ENCODE assay signal across 28 cellular contexts in the genomic region with DNA sequence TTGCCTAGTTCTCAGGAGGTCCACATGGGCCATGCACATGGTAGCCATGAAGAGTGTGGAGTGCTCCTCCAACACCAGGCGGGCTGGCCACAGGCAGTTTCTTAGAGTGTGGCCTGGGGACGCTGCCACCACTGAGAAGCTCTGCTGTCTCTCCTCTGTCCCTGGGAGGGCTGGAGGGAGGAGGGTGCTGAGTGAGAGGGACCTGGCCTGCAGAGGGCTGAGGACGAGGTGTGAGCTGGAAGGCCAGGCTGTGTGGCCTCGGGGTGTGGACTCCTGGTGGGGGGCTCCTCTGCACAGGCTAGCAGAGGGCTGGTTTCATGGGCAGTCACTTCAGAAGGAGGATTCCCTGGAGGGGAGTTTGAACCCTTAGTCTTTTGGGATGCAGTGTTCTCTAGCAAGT. TPM values are rescaled to one million over a fixed set of nuclear protein-coding genes. Genes with fewer than 3 reads are reported as not detected.
DNase-seq lines count a peak whose midpoint lies in the region; ATAC-seq, FAIRE-seq and TF ChIP-seq lines count a peak whose summit lies in the region.
"Had no signal": no experiment of that assay in that cellular context is flagged by ENCODE, and none has a peak within 500 bp of the region (broad histone marks: within the 10 kb centered on the region; RNA-seq: fewer than 3 reads in every experiment).

No MANE protein-coding gene starts in this region.

- intact Hi-C loops in endothelial cell of umbilical vein (cut with micrococcal nuclease): no loop called here
- intact Hi-C loops in posterior vena cava (cut with DNase I): no loop called here

- H3K9me3 Mint-ChIP-seq in H9 (no peaks in the 10 kb centered on the region), WTC11 (no peaks in the 10 kb centered on the region)
- H3K9me3 Mint-ChIP-seq in CD8-positive, alpha-beta memory T cell: no peaks in the 10 kb centered on the region
- H3K9me3 Mint-ChIP-seq: brain; effector memory CD8-positive, alpha-beta T cell; memory B cell had no signal

- H2AK5ac ChIP-seq in H9 (ENCODE audit: insufficient read length, low read length): no peak overlapping the region

- POLR2A ChIA-PET in WTC11 (lab: Charles Lee) (no interaction called here), endothelial cell of umbilical vein (lab: Charles Lee) (no interaction called here)
- POLR2A ChIA-PET in CD8-positive, alpha-beta memory T cell (lab: Charles Lee): no interaction called here

- H2BK12ac ChIP-seq in H9 (ENCODE audit: insufficient read length, low read depth, low read length): no peak overlapping the region

- H2BK20ac ChIP-seq in H9 (ENCODE audit: low read depth, low read length, poor library complexity, severe bottlenecking): no peak overlapping the region

- H3K36me3 Mint-ChIP-seq in H9 (ENCODE audit: insufficient read depth in 1 of 3, low read depth in 3 of 3) (peaks cover 8 to 13% (median 9%) of the 10 kb centered on the region in 3 experiments; a peak in 6 of 7 replicates), WTC11 (peaks cover 11% of the 10 kb centered on the region)
- H3K36me3 Mint-ChIP-seq in CD8-positive, alpha-beta memory T cell: peaks cover 7 to 29% (median 8%) of the 10 kb centered on the region in 3 donors
- H3K36me3 Mint-ChIP-seq: brain had no signal

- H3T11ph ChIP-seq in H9 (ENCODE audit: low read length): no peak overlapping the region

- H3K79me2 ChIP-seq in H9 (ENCODE audit: insufficient read depth, low read length): no peaks in the 10 kb centered on the region
- H3K79me2 ChIP-seq in endothelial cell of umbilical vein (ENCODE audit: control insufficient read depth, insufficient read depth, low read length): peaks cover 70% of the 10 kb centered on the region

- H4K8ac ChIP-seq in H9 (replicated peaks; ENCODE audit: insufficient read length, low read depth, low read length): no peak overlapping the region

- no peak overlapping the region for H2BK5ac ChIP-seq in H9 (ENCODE audit: insufficient read length, low read length)

- H3K27ac ChIP-seq in H9 (ENCODE audit: insufficient read length, low read depth, low read length) (no peak overlapping the region), endothelial cell of umbilical vein (ENCODE audit: insufficient read depth, low read depth, low read length) (peak overlapping the region; percentile 85)
- H3K27ac ChIP-seq in CD8-positive, alpha-beta memory T cell (ENCODE audit: low read depth, low read length): no peak overlapping the region
- H3K27ac ChIP-seq: C4-2B, RWPE1, SK-N-MC, upper lobe of left lung had no signal

- ATAC-seq in WTC11 (no peak), GM18858 (IDR thresholded peaks at IDR 0.05; ENCODE audit: unreplicated experiment) (no peak)
- ATAC-seq: activated CD8-positive, alpha-beta T cell treated with anti-CD3 and anti-CD28 coated beads, Interleukin-2, amount 10 ng/mL, durations not matched to agents 7 days and 5 days; effector memory CD8-positive, alpha-beta T cell; esophagus mucosa had no signal

- H3K36me3 ChIP-seq in endothelial cell of umbilical vein (ENCODE audit: control insufficient read depth in 2 of 2, extremely low read depth in 1 of 2, insufficient read depth in 2 of 2, low read length in 2 of 2): peaks cover 0 to 3% of the 10 kb centered on the region in 2 experiments
- peaks cover 6% of the 10 kb centered on the region for H3K36me3 ChIP-seq in CD8-positive, alpha-beta memory T cell (ENCODE audit: insufficient read depth, low read length)
- H3K36me3 ChIP-seq: upper lobe of left lung had no signal

- dilution Hi-C loops in endothelial cell of umbilical vein (cut with MboI; ENCODE audit: extremely low pct_ligation_motif_present, low sequenced_read_pairs): no loop called here

- H4K5ac ChIP-seq in H9 (ENCODE audit: insufficient read length, low read depth, low read length): no peak overlapping the region

- H3K18ac ChIP-seq in H9 (ENCODE audit: insufficient read length, low read depth, low read length): no peak overlapping the region

- CTCF ChIA-PET in WTC11 (lab: Charles Lee): interaction anchor here (0.7 kb wide), 1 partner anchor 22 kb away, joined by 3 read pairs; no protein-coding TSS in a partner anchor
- CTCF ChIA-PET in endothelial cell of umbilical vein (lab: Charles Lee): interaction anchor here (0.7 to 2.6 kb wide), 7 partner anchors 9 to 51 kb away, joined by 3 to 22 read pairs (median 4); a partner anchor contains a TSS
- CTCF ChIA-PET in CD8-positive, alpha-beta memory T cell (lab: Charles Lee): interaction anchor here (0.9 kb wide), 1 partner anchor 51 kb away, joined by 5 read pairs; no protein-coding TSS in a partner anchor

- no peak for FAIRE-seq in endothelial cell of umbilical vein (lab: Jason Lieb, UNC)
- FAIRE-seq: colon, small intestine had no signal

- H3K4me2 ChIP-seq in H9 (ENCODE audit: insufficient read depth, insufficient read length, low read length): no peak overlapping the region
- no peak overlapping the region for H3K4me2 ChIP-seq in endothelial cell of umbilical vein (ENCODE audit: insufficient read depth, low read length)

- H2BK15ac ChIP-seq in H9 (ENCODE audit: low read depth, low read length): no peak overlapping the region

- H4K20me1 ChIP-seq in H9 (ENCODE audit: control insufficient read depth, insufficient read depth, insufficient read length): no peaks in the 10 kb centered on the region
- no peaks in the 10 kb centered on the region for H4K20me1 ChIP-seq in endothelial cell of umbilical vein (replicated peaks; ENCODE audit: control insufficient read depth, extremely low read depth, insufficient read depth, low read length)

- H3K4me3 Mint-ChIP-seq in H9 (no peak overlapping the region), WTC11 (no peak overlapping the region)
- no peak overlapping the region for H3K4me3 Mint-ChIP-seq in CD8-positive, alpha-beta memory T cell
- H3K4me3 Mint-ChIP-seq: activated CD8-positive, alpha-beta T cell treated with anti-CD3 and anti-CD28 coated beads, Interleukin-2, amount 10 ng/mL, durations not matched to agents 7 days and 5 days; brain; effector memory CD8-positive, alpha-beta T cell; memory B cell had no signal

- H3K23me2 ChIP-seq in H9 (ENCODE audit: insufficient read length, low read depth, low read length, poor library complexity, severe bottlenecking): no peaks in the 10 kb centered on the region

- TF ChIP-seq POLR2A in endothelial cell of umbilical vein (IDR thresholded peaks at IDR 0.05; ENCODE audit: low read depth, low read length): no peak

- H3K9me3 ChIP-seq in H9 (ENCODE audit: control insufficient read depth, low read depth, low read length): no peaks in the 10 kb centered on the region
- H3K9me3 ChIP-seq in endothelial cell of umbilical vein (replicated peaks; ENCODE audit: control insufficient read depth, insufficient read depth, low read length): no peaks in the 10 kb centered on the region
- no peaks in the 10 kb centered on the region for H3K9me3 ChIP-seq in CD8-positive, alpha-beta memory T cell (ENCODE audit: low read length)
- H3K9me3 ChIP-seq: upper lobe of left lung had no signal

- DNase-seq in H9 (no peak), WTC11 (ENCODE audit: low spot score) (no peak), endothelial cell of umbilical vein (ENCODE audit: low read depth, low spot score) (no peak), posterior vena cava (ENCODE audit: low spot score) (peak; percentile 58), NK-92 (lab: John Stamatoyannopoulos, UW; ENCODE audit: unreplicated experiment) (no peak)
- no peak for DNase-seq in CD8-positive, alpha-beta memory T cell
- DNase-seq: activated CD8-positive, alpha-beta T cell treated with anti-CD3 and anti-CD28 coated beads, Interleukin-2, amount 10 ng/mL, durations not matched to agents 7 days and 5 days; activated gamma-delta T cell; Calu3; DMS79 treated with DMSO at 0.1 percent for 48 hours; effector memory CD8-positive, alpha-beta T cell; foreskin fibroblast; head of caudate nucleus; NCI-H1417 treated with DMSO at 0.1 percent for 48 hours; NCI-H2081; NCI-H774; small intestine; stimulated activated CD4-positive, alpha-beta T cell treated with anti-CD3 and anti-CD28 coated beads, Interleukin-2, amount 100 ng/mL, for 24 hours; T-helper 2 cell; upper lobe of left lung had no signal

- TF ChIP-seq CTCF in H9 (conservative IDR thresholded peaks at IDR 0.05): no peak
- no peak for TF ChIP-seq CTCF in WTC11 (IDR thresholded peaks at IDR 0.05)
- TF ChIP-seq CTCF in endothelial cell of umbilical vein (IDR thresholded peaks at IDR 0.05; ENCODE audit: extremely low read depth in 1 of 2, insufficient read depth in 1 of 2, low read depth in 1 of 2, low read length in 2 of 2): no peak

- no peaks in the 10 kb centered on the region for H3K27me3 Mint-ChIP-seq in H9 (ENCODE audit: low read depth)
- no peaks in the 10 kb centered on the region for H3K27me3 Mint-ChIP-seq in WTC11 (ENCODE audit: low read depth)
- H3K27me3 Mint-ChIP-seq in CD8-positive, alpha-beta memory T cell: no peaks in the 10 kb centered on the region
- H3K27me3 Mint-ChIP-seq: brain; effector memory CD8-positive, alpha-beta T cell; memory B cell had no signal

- H4K91ac ChIP-seq in H9 (ENCODE audit: insufficient read length, low read depth, low read length): no peak overlapping the region

- H3K14ac ChIP-seq in H9 (ENCODE audit: insufficient read depth, low read length): no peak overlapping the region

- H2BK120ac ChIP-seq in H9 (ENCODE audit: low read depth, low read length, poor library complexity, severe bottlenecking): no peak overlapping the region

- H2AFZ ChIP-seq in H9 (ENCODE audit: low read length) (no peak overlapping the region), endothelial cell of umbilical vein (ENCODE audit: low read depth, low read length) (no peak overlapping the region)

- H3K4me1 ChIP-seq in H9 (ENCODE audit: insufficient read depth, low read length) (no peaks in the 10 kb centered on the region), endothelial cell of umbilical vein (ENCODE audit: control insufficient read depth, extremely low read depth, insufficient read depth, low read length) (peaks cover 56% of the 10 kb centered on the region)
- H3K4me1 ChIP-seq in CD8-positive, alpha-beta memory T cell (ENCODE audit: insufficient read depth, low read length): peaks cover 7% of the 10 kb centered on the region

- H3K4ac ChIP-seq in H9 (ENCODE audit: low read depth, low read length): no peak overlapping the region

- no peaks in the 10 kb centered on the region for H3K27me3 ChIP-seq in H9 (ENCODE audit: insufficient read depth, low read length)
- no peaks in the 10 kb centered on the region for H3K27me3 ChIP-seq in endothelial cell of umbilical vein (ENCODE audit: control insufficient read depth in 2 of 2, insufficient read depth in 2 of 2, low read length in 2 of 2)
- H3K27me3 ChIP-seq in CD8-positive, alpha-beta memory T cell (ENCODE audit: insufficient read depth, low read length, poor library complexity, severe bottlenecking): no peaks in the 10 kb centered on the region
- H3K27me3 ChIP-seq: upper lobe of left lung had no signal

- H3K4me1 Mint-ChIP-seq in H9 (peaks cover 9 to 16% of the 10 kb centered on the region in 2 experiments), WTC11 (peaks cover 17% of the 10 kb centered on the region)
- peaks cover 6 to 9% (median 7%) of the 10 kb centered on the region in 3 donors for H3K4me1 Mint-ChIP-seq in CD8-positive, alpha-beta memory T cell

- H3K4me3 ChIP-seq in endothelial cell of umbilical vein (replicated peaks in 1 of 3; ENCODE audit: insufficient read depth in 1 of 3, low read depth in 1 of 3, low read length in 3 of 3): no peak overlapping the region
- no peak overlapping the region for H3K4me3 ChIP-seq in CD8-positive, alpha-beta memory T cell (ENCODE audit: low read length)
- H3K4me3 ChIP-seq: SK-N-MC, upper lobe of left lung had no signal

- WGBS in H9 (ENCODE audit: extremely low coverage, insufficient read length, low lambda C conversion rate): no CpG with 5 or more reads among the region's 4 CpGs

- H3K9ac ChIP-seq in H9 (ENCODE audit: extremely low read depth, insufficient read length, low read length) (no peak overlapping the region), endothelial cell of umbilical vein (replicated peaks; ENCODE audit: extremely low read depth, insufficient read depth, low read length) (peak overlapping the region; percentile 4)

- H3K23ac ChIP-seq in H9 (ENCODE audit: insufficient read length, low read depth, low read length): no peak overlapping the region

- BruUV-seq in endothelial cell of umbilical vein (replicated peaks; lab: Mats Ljungman, UMichigan): no TSS peak

- no peaks in the 10 kb centered on the region for H3K79me1 ChIP-seq in H9 (ENCODE audit: insufficient read depth, low read depth, low read length, poor library complexity, severe bottlenecking)

- no peaks in the 10 kb centered on the region for H3K9me1 ChIP-seq in endothelial cell of umbilical vein (replicated peaks; ENCODE audit: control insufficient read depth, extremely low read depth, insufficient read depth, low read length)

- H3K27ac Mint-ChIP-seq in H9: peak overlapping the region; percentile 59 to 90 (median 60); a peak in 4 of 7 replicates
- H3K27ac Mint-ChIP-seq in WTC11: peak overlapping the region; percentile 59; the same call in 1 of the 2 replicates
- peak overlapping the region in 3 of 8 donors; percentile 59 to 93 (median 77) for H3K27ac Mint-ChIP-seq in CD8-positive, alpha-beta memory T cell
- H3K27ac Mint-ChIP-seq: activated CD8-positive, alpha-beta T cell treated with anti-CD3 and anti-CD28 coated beads, Interleukin-2, amount 10 ng/mL, durations not matched to agents 7 days and 5 days; effector memory CD8-positive, alpha-beta T cell; memory B cell had no signal

- H3K56ac ChIP-seq in H9 (ENCODE audit: insufficient read length, low read depth, low read length): no peak overlapping the region

RNA-seq across cellular contexts. Expression of a gene that starts 39.7 kb away (rescaled TPM):
- total RNA-seq in H9 (2021) (24.5 and 25.4 TPM in 2 replicates), WTC11 (2021) (11.8 to 15.3 TPM (median 12.4 TPM) in 3 replicates), endothelial cell of umbilical vein (71.8 and 78.2 TPM in 2 replicates), posterior vena cava (10 to 100 TPM; 19.6 to 30.4 TPM)
- polyA plus RNA-seq in endothelial cell of umbilical vein: 32.4 and 35.1 TPM in 2 replicates
- polyA plus RNA-seq in endothelial cell of umbilical vein (2011; cell fraction: cytosol; rRNA removed): 42.1 and 44.6 TPM in 2 replicates
- polyA plus RNA-seq in endothelial cell of umbilical vein (2011; cell fraction: nucleus; rRNA removed): 85.0 and 90.0 TPM in 2 replicates
- 28.3 and 54.5 TPM in 2 replicates for polyA plus RNA-seq in endothelial cell of umbilical vein (2012)
- 76.8 and 82.3 TPM in 2 replicates for polyA minus RNA-seq in endothelial cell of umbilical vein
- polyA minus RNA-seq in endothelial cell of umbilical vein (2011; cell fraction: cytosol; rRNA and poly(A)+ RNA removed): 12.2 TPM
- 77.9 and 82.2 TPM in 2 replicates for polyA minus RNA-seq in endothelial cell of umbilical vein (2011; cell fraction: nucleus; rRNA and poly(A)+ RNA removed)
- 10 to 100 TPM; 16.7 to 17.5 TPM for total RNA-seq in CD8-positive, alpha-beta memory T cell
- polyA plus RNA-seq in CD8-positive, alpha-beta memory T cell: 8.7 TPM
